In the genomic region with DNA sequence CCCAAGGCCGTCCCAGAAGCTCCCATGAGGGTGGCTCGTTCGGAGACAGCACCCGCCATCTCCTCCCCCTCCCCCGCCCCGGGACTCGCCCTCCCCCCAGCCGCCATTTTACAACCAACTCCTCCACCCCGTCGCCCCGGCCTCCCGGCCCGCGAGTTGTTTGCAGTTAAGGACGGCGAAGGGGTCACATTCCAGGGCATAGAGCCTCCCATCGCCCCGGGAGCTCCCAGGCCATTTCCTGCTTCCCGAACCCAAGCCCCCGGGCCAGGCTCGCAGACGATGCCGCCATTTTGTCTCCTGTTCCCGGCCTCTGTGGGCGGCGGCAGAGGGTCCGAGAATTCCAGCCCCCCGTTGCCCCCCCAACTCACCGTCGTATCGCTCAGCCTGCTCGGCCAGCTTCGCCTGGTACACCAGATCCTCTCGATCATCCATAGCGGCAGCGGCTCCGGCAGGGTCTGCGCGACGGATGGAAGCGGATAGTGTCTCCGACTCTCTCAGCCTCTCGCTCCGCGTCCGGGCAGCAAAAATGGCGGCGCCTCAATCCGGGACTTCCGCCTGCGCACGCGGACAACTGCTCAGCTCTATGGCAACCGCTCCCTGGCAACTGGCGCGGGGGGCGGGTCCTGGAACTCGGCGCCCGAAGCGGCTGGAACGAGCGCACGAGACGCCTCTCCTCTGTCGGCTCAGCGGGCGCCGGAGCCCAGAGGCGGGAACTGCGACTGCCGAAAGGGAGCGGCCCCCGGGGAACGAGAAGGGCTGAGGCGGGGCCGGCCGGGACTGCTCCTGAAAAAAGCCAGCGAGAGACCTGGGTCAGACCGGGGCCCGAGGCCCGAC, we compare ENCODE assay signal across 1 cellular context.
A peak's percentile ranks its signal among the peaks of the same experiment; 100 is the strongest.
TF ChIP-seq lines count a peak whose summit lies in the region.

A gene (minus strand): TSS at position 544 of the 834 bp plus-strand sequence. CDS start 112 bp downstream, at position 432.

TF ChIP-seq in HepG2, 621 proteins besides CTCF, POLR2A, EP300 and RAD21 (continued from another document and continues in another):
- TF ChIP-seq, protein P1, sequence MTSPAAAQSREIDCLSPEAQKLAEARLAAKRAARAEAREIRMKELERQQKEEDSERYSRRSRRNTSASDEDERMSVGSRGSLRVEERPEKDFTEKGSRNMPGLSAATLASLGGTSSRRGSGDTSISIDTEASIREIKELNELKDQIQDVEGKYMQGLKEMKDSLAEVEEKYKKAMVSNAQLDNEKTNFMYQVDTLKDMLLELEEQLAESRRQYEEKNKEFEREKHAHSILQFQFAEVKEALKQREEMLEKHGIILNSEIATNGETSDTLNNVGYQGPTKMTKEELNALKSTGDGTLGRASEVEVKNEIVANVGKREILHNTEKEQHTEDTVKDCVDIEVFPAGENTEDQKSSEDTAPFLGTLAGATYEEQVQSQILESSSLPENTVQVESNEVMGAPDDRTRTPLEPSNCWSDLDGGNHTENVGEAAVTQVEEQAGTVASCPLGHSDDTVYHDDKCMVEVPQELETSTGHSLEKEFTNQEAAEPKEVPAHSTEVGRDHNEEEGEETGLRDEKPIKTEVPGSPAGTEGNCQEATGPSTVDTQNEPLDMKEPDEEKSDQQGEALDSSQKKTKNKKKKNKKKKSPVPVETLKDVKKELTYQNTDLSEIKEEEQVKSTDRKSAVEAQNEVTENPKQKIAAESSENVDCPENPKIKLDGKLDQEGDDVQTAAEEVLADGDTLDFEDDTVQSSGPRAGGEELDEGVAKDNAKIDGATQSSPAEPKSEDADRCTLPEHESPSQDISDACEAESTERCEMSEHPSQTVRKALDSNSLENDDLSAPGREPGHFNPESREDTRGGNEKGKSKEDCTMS (CRISPR knock-in tag; conservative IDR thresholded peaks at IDR 0.05): no peak
- TF ChIP-seq ZNF747 (CRISPR knock-in tag; IDR thresholded peaks at IDR 0.05; ENCODE audit: borderline replicate concordance) (no peak), NFIC (IDR thresholded peaks at IDR 0.05; ENCODE audit: low read length) (no peak), PHB2 (IDR thresholded peaks at IDR 0.05; ENCODE audit: partially characterized antibody) (no peak), ZNF484 (CRISPR knock-in tag; IDR thresholded peaks at IDR 0.05; ENCODE audit: borderline replicate concordance, low read depth) (no peak), SSRP1 (CRISPR knock-in tag; IDR thresholded peaks at IDR 0.05) (no peak), ZFP90 (CRISPR knock-in tag; IDR thresholded peaks at IDR 0.05; ENCODE audit: borderline replicate concordance) (peak; percentile 60; the same call in 1 of the 2 replicates), ZFP37 (CRISPR knock-in tag; IDR thresholded peaks at IDR 0.05; ENCODE audit: borderline replicate concordance) (peak; percentile 49; the same call in 1 of the 2 replicates), CHD4 (IDR thresholded peaks at IDR 0.05; ENCODE audit: borderline replicate concordance, low read length) (no peak), ZNF773 (CRISPR knock-in tag; IDR thresholded peaks at IDR 0.05; ENCODE audit: borderline replicate concordance) (no peak), KLF11 (CRISPR knock-in tag; IDR thresholded peaks at IDR 0.05) (no peak; the same call in 1 of the 2 replicates), MAF1 (CRISPR knock-in tag; IDR thresholded peaks at IDR 0.05; ENCODE audit: borderline replicate concordance) (no peak), THYN1 (CRISPR knock-in tag; IDR thresholded peaks at IDR 0.05; ENCODE audit: borderline replicate concordance, low read depth) (no peak), ZBTB21 (CRISPR knock-in tag; IDR thresholded peaks at IDR 0.05) (no peak), HMG20A (CRISPR knock-in tag; IDR thresholded peaks at IDR 0.05; ENCODE audit: borderline replicate concordance) (no peak), ZNF768 (CRISPR knock-in tag; IDR thresholded peaks at IDR 0.05) (no peak), RCOR2 (CRISPR knock-in tag; IDR thresholded peaks at IDR 0.05) (no peak), FOXA3 (CRISPR knock-in tag; IDR thresholded peaks at IDR 0.05) (no peak), KLF12 (CRISPR knock-in tag; IDR thresholded peaks at IDR 0.05; ENCODE audit: borderline replicate concordance) (no peak), ZNF441 (CRISPR knock-in tag; IDR thresholded peaks at IDR 0.05; ENCODE audit: borderline replicate concordance) (peak; percentile 76; the same call in 1 of the 2 replicates), TBX2 (CRISPR knock-in tag; IDR thresholded peaks at IDR 0.05; ENCODE audit: borderline replicate concordance) (peak; percentile 73), ZNF468 (CRISPR knock-in tag; IDR thresholded peaks at IDR 0.05) (no peak), FOXJ3 (CRISPR knock-in tag; IDR thresholded peaks at IDR 0.05; ENCODE audit: borderline replicate concordance) (no peak), ZNF326 (CRISPR knock-in tag; IDR thresholded peaks at IDR 0.05; ENCODE audit: borderline replicate concordance) (no peak), SNRNP70 (IDR thresholded peaks at IDR 0.05; ENCODE audit: low read depth, low read length) (no peak), PHF21A (CRISPR knock-in tag; IDR thresholded peaks at IDR 0.05) (peak; percentile 70), PRPF4 (IDR thresholded peaks at IDR 0.05; ENCODE audit: low read depth, low read length, poor library complexity, severe bottlenecking) (no peak), ZNF207 (IDR thresholded peaks at IDR 0.05; ENCODE audit: borderline replicate concordance) (no peak), SRY (CRISPR knock-in tag; IDR thresholded peaks at IDR 0.05) (peak; percentile 44; the same call in 1 of the 2 replicates)
- TF ChIP-seq, protein P2, sequence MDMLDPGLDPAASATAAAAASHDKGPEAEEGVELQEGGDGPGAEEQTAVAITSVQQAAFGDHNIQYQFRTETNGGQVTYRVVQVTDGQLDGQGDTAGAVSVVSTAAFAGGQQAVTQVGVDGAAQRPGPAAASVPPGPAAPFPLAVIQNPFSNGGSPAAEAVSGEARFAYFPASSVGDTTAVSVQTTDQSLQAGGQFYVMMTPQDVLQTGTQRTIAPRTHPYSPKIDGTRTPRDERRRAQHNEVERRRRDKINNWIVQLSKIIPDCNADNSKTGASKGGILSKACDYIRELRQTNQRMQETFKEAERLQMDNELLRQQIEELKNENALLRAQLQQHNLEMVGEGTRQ (IDR thresholded peaks at IDR 0.05; ENCODE audit: low read depth, low read length): no peak
- TF ChIP-seq, protein P2 (CRISPR knock-in tag; IDR thresholded peaks at IDR 0.05; ENCODE audit: borderline replicate concordance): no peak
- TF ChIP-seq, protein P3, sequence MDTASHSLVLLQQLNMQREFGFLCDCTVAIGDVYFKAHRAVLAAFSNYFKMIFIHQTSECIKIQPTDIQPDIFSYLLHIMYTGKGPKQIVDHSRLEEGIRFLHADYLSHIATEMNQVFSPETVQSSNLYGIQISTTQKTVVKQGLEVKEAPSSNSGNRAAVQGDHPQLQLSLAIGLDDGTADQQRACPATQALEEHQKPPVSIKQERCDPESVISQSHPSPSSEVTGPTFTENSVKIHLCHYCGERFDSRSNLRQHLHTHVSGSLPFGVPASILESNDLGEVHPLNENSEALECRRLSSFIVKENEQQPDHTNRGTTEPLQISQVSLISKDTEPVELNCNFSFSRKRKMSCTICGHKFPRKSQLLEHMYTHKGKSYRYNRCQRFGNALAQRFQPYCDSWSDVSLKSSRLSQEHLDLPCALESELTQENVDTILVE (CRISPR knock-in tag; IDR thresholded peaks at IDR 0.05): peak; percentile 44; the same call in 1 of the 2 replicates
- TF ChIP-seq, protein P4, sequence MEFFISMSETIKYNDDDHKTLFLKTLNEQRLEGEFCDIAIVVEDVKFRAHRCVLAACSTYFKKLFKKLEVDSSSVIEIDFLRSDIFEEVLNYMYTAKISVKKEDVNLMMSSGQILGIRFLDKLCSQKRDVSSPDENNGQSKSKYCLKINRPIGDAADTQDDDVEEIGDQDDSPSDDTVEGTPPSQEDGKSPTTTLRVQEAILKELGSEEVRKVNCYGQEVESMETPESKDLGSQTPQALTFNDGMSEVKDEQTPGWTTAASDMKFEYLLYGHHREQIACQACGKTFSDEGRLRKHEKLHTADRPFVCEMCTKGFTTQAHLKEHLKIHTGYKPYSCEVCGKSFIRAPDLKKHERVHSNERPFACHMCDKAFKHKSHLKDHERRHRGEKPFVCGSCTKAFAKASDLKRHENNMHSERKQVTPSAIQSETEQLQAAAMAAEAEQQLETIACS (CRISPR knock-in tag; IDR thresholded peaks at IDR 0.05): no peak
- TF ChIP-seq, protein P5, sequence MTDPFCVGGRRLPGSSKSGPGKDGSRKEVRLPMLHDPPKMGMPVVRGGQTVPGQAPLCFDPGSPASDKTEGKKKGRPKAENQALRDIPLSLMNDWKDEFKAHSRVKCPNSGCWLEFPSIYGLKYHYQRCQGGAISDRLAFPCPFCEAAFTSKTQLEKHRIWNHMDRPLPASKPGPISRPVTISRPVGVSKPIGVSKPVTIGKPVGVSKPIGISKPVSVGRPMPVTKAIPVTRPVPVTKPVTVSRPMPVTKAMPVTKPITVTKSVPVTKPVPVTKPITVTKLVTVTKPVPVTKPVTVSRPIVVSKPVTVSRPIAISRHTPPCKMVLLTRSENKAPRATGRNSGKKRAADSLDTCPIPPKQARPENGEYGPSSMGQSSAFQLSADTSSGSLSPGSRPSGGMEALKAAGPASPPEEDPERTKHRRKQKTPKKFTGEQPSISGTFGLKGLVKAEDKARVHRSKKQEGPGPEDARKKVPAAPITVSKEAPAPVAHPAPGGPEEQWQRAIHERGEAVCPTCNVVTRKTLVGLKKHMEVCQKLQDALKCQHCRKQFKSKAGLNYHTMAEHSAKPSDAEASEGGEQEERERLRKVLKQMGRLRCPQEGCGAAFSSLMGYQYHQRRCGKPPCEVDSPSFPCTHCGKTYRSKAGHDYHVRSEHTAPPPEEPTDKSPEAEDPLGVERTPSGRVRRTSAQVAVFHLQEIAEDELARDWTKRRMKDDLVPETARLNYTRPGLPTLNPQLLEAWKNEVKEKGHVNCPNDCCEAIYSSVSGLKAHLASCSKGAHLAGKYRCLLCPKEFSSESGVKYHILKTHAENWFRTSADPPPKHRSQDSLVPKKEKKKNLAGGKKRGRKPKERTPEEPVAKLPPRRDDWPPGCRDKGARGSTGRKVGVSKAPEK (CRISPR knock-in tag; IDR thresholded peaks at IDR 0.05; ENCODE audit: borderline replicate concordance): no peak
- TF ChIP-seq, protein P6, sequence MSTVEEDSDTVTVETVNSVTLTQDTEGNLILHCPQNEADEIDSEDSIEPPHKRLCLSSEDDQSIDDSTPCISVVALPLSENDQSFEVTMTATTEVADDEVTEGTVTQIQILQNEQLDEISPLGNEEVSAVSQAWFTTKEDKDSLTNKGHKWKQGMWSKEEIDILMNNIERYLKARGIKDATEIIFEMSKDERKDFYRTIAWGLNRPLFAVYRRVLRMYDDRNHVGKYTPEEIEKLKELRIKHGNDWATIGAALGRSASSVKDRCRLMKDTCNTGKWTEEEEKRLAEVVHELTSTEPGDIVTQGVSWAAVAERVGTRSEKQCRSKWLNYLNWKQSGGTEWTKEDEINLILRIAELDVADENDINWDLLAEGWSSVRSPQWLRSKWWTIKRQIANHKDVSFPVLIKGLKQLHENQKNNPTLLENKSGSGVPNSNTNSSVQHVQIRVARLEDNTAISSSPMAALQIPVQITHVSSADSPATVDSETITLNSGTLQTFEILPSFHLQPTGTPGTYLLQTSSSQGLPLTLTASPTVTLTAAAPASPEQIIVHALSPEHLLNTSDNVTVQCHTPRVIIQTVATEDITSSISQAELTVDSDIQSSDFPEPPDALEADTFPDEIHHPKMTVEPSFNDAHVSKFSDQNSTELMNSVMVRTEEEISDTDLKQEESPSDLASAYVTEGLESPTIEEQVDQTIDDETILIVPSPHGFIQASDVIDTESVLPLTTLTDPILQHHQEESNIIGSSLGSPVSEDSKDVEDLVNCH (CRISPR knock-in tag; IDR thresholded peaks at IDR 0.05): peak; percentile 90; the same call in 1 of the 2 replicates
- TF ChIP-seq, protein P7, sequence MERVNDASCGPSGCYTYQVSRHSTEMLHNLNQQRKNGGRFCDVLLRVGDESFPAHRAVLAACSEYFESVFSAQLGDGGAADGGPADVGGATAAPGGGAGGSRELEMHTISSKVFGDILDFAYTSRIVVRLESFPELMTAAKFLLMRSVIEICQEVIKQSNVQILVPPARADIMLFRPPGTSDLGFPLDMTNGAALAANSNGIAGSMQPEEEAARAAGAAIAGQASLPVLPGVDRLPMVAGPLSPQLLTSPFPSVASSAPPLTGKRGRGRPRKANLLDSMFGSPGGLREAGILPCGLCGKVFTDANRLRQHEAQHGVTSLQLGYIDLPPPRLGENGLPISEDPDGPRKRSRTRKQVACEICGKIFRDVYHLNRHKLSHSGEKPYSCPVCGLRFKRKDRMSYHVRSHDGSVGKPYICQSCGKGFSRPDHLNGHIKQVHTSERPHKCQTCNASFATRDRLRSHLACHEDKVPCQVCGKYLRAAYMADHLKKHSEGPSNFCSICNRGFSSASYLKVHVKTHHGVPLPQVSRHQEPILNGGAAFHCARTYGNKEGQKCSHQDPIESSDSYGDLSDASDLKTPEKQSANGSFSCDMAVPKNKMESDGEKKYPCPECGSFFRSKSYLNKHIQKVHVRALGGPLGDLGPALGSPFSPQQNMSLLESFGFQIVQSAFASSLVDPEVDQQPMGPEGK (CRISPR knock-in tag; IDR thresholded peaks at IDR 0.05): peak; percentile 77
- TF ChIP-seq, protein P8, sequence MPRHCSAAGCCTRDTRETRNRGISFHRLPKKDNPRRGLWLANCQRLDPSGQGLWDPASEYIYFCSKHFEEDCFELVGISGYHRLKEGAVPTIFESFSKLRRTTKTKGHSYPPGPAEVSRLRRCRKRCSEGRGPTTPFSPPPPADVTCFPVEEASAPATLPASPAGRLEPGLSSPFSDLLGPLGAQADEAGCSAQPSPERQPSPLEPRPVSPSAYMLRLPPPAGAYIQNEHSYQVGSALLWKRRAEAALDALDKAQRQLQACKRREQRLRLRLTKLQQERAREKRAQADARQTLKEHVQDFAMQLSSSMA (CRISPR knock-in tag; IDR thresholded peaks at IDR 0.05): peak; percentile 72; the same call in 1 of the 2 replicates
- TF ChIP-seq, protein P9, sequence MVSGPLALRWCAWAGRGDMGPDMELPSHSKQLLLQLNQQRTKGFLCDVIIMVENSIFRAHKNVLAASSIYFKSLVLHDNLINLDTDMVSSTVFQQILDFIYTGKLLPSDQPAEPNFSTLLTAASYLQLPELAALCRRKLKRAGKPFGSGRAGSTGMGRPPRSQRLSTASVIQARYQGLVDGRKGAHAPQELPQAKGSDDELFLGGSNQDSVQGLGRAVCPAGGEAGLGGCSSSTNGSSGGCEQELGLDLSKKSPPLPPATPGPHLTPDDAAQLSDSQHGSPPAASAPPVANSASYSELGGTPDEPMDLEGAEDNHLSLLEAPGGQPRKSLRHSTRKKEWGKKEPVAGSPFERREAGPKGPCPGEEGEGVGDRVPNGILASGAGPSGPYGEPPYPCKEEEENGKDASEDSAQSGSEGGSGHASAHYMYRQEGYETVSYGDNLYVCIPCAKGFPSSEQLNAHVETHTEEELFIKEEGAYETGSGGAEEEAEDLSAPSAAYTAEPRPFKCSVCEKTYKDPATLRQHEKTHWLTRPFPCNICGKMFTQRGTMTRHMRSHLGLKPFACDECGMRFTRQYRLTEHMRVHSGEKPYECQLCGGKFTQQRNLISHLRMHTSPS (CRISPR knock-in tag; IDR thresholded peaks at IDR 0.05; ENCODE audit: low read depth): no peak; the same call in 1 of the 2 replicates
